Comparison of ENCODE assay signal across 14 cellular contexts in the genomic region with DNA sequence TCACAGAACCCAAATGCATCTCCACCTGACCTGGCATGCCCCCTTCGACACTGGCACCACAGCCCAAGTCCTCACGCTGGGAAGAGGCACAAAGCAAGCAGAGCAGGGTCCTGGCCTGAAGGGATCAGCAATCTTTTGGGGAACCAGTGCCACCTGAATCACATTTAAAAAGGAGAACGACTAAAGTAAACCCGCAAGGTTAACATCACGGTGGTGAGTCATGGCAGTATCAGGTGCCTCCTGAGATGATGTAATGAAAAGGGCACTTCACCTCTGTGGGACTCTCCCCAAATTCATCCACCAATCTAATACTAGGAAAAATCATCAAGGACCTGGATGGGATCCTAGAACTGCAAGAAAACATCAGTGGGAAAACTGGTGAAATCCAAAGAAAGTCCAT. TPM values are rescaled to one million over a fixed set of nuclear protein-coding genes. Genes with fewer than 3 reads are reported as not detected.
A peak's percentile ranks its signal among the peaks of the same experiment; 100 is the strongest.
DNase-seq lines count a peak whose midpoint lies in the region; ATAC-seq, FAIRE-seq and TF ChIP-seq lines count a peak whose summit lies in the region.
"Had no signal": no experiment of that assay in that cellular context is flagged by ENCODE, and none has a peak within 500 bp of the region (broad histone marks: within the 10 kb centered on the region; RNA-seq: fewer than 3 reads in every experiment).

No MANE protein-coding gene starts in this region.

- no peak for ATAC-seq in K562
- no peak for ATAC-seq in GM21381 (IDR thresholded peaks at IDR 0.05; ENCODE audit: unreplicated experiment)
- ATAC-seq: left lobe of liver had no signal

- peak; percentile 10 for DNase-seq in stimulated activated CD4-positive, alpha-beta T cell treated with anti-CD3 and anti-CD28 coated beads, Interleukin-4, amount 100 ng/mL, for 24 hours
- no peak for DNase-seq in stimulated activated CD4-positive, alpha-beta T cell treated with anti-CD3 and anti-CD28 coated beads, Interleukin-15, amount 100 ng/mL, for 24 hours
- DNase-seq in K562 (ENCODE audit: extremely low read depth in 1 of 4, low spot score in 3 of 4) (no peak), mesendoderm (peak; percentile 47), urothelium cell line (ENCODE audit: low spot score) (peak; percentile 59), foreskin melanocyte (no peak), NCI-H146 (lab: John Stamatoyannopoulos, UW) (no peak)
- DNase-seq: activated effector memory CD4-positive, alpha-beta T cell treated with Interleukin-2 at 50 U/mL for 16 hours; stimulated activated CD4-positive, alpha-beta T cell treated with anti-CD3 and anti-CD28 coated beads, Interleukin-12 subunit alpha, Interleukin-12 subunit beta, amount 100 ng/mL, for 4 hours; SW 1271 had no signal

- 54% methylated on average over 5 of the region's 5 CpGs for WGBS in K562 (ENCODE audit: insufficient coverage, low coverage, missing lambda C conversion rate)
- no CpG with 5 or more reads among the region's 5 CpGs for WGBS in mesendoderm (ENCODE audit: extremely low coverage, insufficient coverage, low lambda C conversion rate)

- TF ChIP-seq POLR2A in K562 (conservative IDR thresholded peaks at IDR 0.05), result no peak

- H3K9me1 ChIP-seq in K562 (ENCODE audit: control insufficient read depth, insufficient read depth, low read length), result no peaks in the 10 kb centered on the region

- H3K4me3 ChIP-seq in K562, result no peak overlapping the region
- H3K4me3 ChIP-seq in mesendoderm (ENCODE audit: low read length), result no peak overlapping the region
- H3K4me3 ChIP-seq: hepatocyte had no signal

- H4K8ac ChIP-seq in mesendoderm (ENCODE audit: low read depth, low read length), result no peak overlapping the region

- H2BK120ac ChIP-seq in mesendoderm (ENCODE audit: low read depth, low read length), result no peak overlapping the region

- intact Hi-C loops in K562 (cut with micrococcal nuclease), result loop anchor here (10.0 kb wide), 1 partner anchor 65 kb away; no protein-coding TSS in a partner anchor

- H3K4me1 ChIP-seq in K562 (replicated peaks in 1 of 2; ENCODE audit: control insufficient read depth in 2 of 2, insufficient read depth in 2 of 2, low read length in 2 of 2) (peaks cover 5 to 9% of the 10 kb centered on the region in 2 experiments), mesendoderm (ENCODE audit: control insufficient read depth, low read depth, low read length) (peaks cover 6% of the 10 kb centered on the region)

- TF ChIP-seq CTCF in K562 (IDR thresholded peaks at IDR 0.05 in 2 of 3, conservative IDR thresholded peaks at IDR 0.05 in 1 of 3; ENCODE audit: insufficient read depth in 2 of 3, low read depth in 1 of 3, low read length in 3 of 3), result no peak

- no peak overlapping the region for H3K56ac ChIP-seq in mesendoderm (ENCODE audit: low read length)

- H3K27me3 ChIP-seq in K562 (ENCODE audit: control insufficient read depth in 2 of 2, insufficient read depth in 2 of 2, low read length in 2 of 2), result no peaks in the 10 kb centered on the region
- no peaks in the 10 kb centered on the region for H3K27me3 ChIP-seq in mesendoderm (ENCODE audit: insufficient read depth, low read length, poor library complexity)
- H3K27me3 ChIP-seq: hepatocyte had no signal

- no peak overlapping the region for H3K4ac ChIP-seq in mesendoderm (ENCODE audit: low read depth, low read length)

- H3K9ac ChIP-seq in K562 (ENCODE audit: insufficient read depth in 1 of 2, low read depth in 2 of 2, low read length in 2 of 2), result no peak overlapping the region
- H3K9ac ChIP-seq in mesendoderm (ENCODE audit: low read length), result no peak overlapping the region

- no peak overlapping the region for H2AK5ac ChIP-seq in mesendoderm (ENCODE audit: low read length)

- TF ChIP-seq RAD21 in K562 (CRISPR knock-in tag; conservative IDR thresholded peaks at IDR 0.05 in 1 of 2, IDR thresholded peaks at IDR 0.05 in 1 of 2), result no peak

- H3K18ac ChIP-seq in mesendoderm (ENCODE audit: low read length), result no peak overlapping the region

- FAIRE-seq in K562 (lab: Jason Lieb, UNC), result no peak
- no peak for FAIRE-seq in urothelium cell line (lab: Jason Lieb, UNC)
- FAIRE-seq: endometrium had no signal

- TF ChIP-seq EP300 in K562 (IDR thresholded peaks at IDR 0.05; ENCODE audit: low read length), result no peak

- in situ Hi-C loops in K562 (cut with MboI), result no loop called here

- no peak overlapping the region for H2BK15ac ChIP-seq in mesendoderm (replicated peaks; ENCODE audit: low read depth)

- CTCF ChIA-PET in K562 (lab: Yijun Ruan, JAX; ENCODE audit: low intra/inter-chr PET ratio), result no interaction called here

- POLR2A ChIA-PET in K562 (lab: Yijun Ruan, JAX), result interaction anchor here (0.6 kb wide), 1 partner anchor 246 kb away, joined by 3 read pairs; no protein-coding TSS in a partner anchor

- no TSS peak for BruUV-seq in K562 (replicated peaks; lab: Mats Ljungman, UMichigan)

- no peak overlapping the region for H3K23ac ChIP-seq in mesendoderm (ENCODE audit: low read length)

- H4K20me1 ChIP-seq in K562 (replicated peaks; ENCODE audit: control insufficient read depth, insufficient read depth, low read length), result peaks cover 6% of the 10 kb centered on the region; the same call in 1 of the 2 replicates

- no peak overlapping the region for H4K5ac ChIP-seq in mesendoderm (ENCODE audit: low read length)

- no peak overlapping the region for H2BK5ac ChIP-seq in mesendoderm (ENCODE audit: low read length)

- H3K27ac ChIP-seq in K562 (ENCODE audit: extremely low read depth, low read depth, low read length), result no peak overlapping the region
- no peak overlapping the region for H3K27ac ChIP-seq in mesendoderm (ENCODE audit: low read depth, low read length)
- H3K27ac ChIP-seq: hepatocyte had no signal

- no peaks in the 10 kb centered on the region for H3K9me3 ChIP-seq in K562 (replicated peaks; ENCODE audit: control insufficient read depth, insufficient read depth, low read depth, low read length)

- H3K79me1 ChIP-seq in mesendoderm (ENCODE audit: low read length), result peaks cover 33% of the 10 kb centered on the region

- no peak overlapping the region for H3K4me2 ChIP-seq in K562 (ENCODE audit: insufficient read depth, low read length)
- no peak overlapping the region for H3K4me2 ChIP-seq in mesendoderm (ENCODE audit: low read length)
- H3K4me2 ChIP-seq: hepatocyte had no signal

- H3K79me2 ChIP-seq in K562 (ENCODE audit: control insufficient read depth, insufficient read depth, low read length) (peaks cover 10% of the 10 kb centered on the region; the same call in 2 of the 3 replicates), mesendoderm (ENCODE audit: control insufficient read depth, insufficient read depth, low read length) (peaks cover 40% of the 10 kb centered on the region)

- H3K36me3 ChIP-seq in K562 (ENCODE audit: control insufficient read depth, insufficient read depth, low read length), result no peaks in the 10 kb centered on the region
- H3K36me3 ChIP-seq in mesendoderm (ENCODE audit: control insufficient read depth, insufficient read depth, low read length), result no peaks in the 10 kb centered on the region

- H2AFZ ChIP-seq in K562 (ENCODE audit: low read depth, low read length), result no peak overlapping the region
- H2AFZ ChIP-seq: hepatocyte had no signal

TF ChIP-seq in K562, 482 proteins besides CTCF, POLR2A, EP300 and RAD21:
- no peak for TF ChIP-seq CBFA2T2 (conservative IDR thresholded peaks at IDR 0.05)
- TF ChIP-seq, protein P1, sequence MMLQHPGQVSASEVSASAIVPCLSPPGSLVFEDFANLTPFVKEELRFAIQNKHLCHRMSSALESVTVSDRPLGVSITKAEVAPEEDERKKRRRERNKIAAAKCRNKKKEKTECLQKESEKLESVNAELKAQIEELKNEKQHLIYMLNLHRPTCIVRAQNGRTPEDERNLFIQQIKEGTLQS (IDR thresholded peaks at IDR 0.05), result peak; percentile 47
- TF ChIP-seq, protein P1 (CRISPR knock-in tag; conservative IDR thresholded peaks at IDR 0.05), result no peak
- 0 out of 2 replicates have a peak, but pooled peaks have one; percentile 4 for TF ChIP-seq JUND (IDR thresholded peaks at IDR 0.05; ENCODE audit: borderline replicate concordance, low read depth, low read length)
- TF ChIP-seq JUND (tag; IDR thresholded peaks at IDR 0.05; ENCODE audit: borderline replicate concordance, low read depth, low read length), result no peak
- TF ChIP-seq, protein P2, sequence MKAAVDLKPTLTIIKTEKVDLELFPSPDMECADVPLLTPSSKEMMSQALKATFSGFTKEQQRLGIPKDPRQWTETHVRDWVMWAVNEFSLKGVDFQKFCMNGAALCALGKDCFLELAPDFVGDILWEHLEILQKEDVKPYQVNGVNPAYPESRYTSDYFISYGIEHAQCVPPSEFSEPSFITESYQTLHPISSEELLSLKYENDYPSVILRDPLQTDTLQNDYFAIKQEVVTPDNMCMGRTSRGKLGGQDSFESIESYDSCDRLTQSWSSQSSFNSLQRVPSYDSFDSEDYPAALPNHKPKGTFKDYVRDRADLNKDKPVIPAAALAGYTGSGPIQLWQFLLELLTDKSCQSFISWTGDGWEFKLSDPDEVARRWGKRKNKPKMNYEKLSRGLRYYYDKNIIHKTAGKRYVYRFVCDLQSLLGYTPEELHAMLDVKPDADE (conservative IDR thresholded peaks at IDR 0.05; ENCODE audit: control insufficient read depth, low read depth, low read length), result no peak
TF ChIP-seq in K562: peak in this region for 2.

RNA-seq across cellular contexts. Expression of a gene that starts 44.9 kb away (rescaled TPM):
- 40.5 and 46.9 TPM in 2 replicates for total RNA-seq in K562 (2011; cell fraction: chromatin; rRNA removed; ENCODE audit: low replicate concordance)
- total RNA-seq in K562 (2011; cell fraction: nucleolus; rRNA removed), result 24.3 and 27.1 TPM in 2 replicates
- total RNA-seq in K562 (2011; cell fraction: nucleoplasm; rRNA removed), result 37.3 and 38.1 TPM in 2 replicates
- total RNA-seq in K562 (2014; rRNA removed), result 20.3 and 23.9 TPM in 2 replicates
- total RNA-seq in K562 (2014; rRNA removed; fragmentation: Illumina TruSeq; extraction: Trizol), result 18.4 and 19.2 TPM in 2 replicates
- total RNA-seq in K562 (2015; rRNA removed; fragmentation: Illumina TruSeq; extraction: Trizol), result 21.0 TPM in 2 replicates
- 39.1 and 45.1 TPM in 2 replicates for total RNA-seq in K562 (2021)
- 44.4 and 45.1 TPM in 2 replicates for polyA plus RNA-seq in K562 (2011; rRNA removed)
- 38.0 and 44.7 TPM in 2 replicates for polyA plus RNA-seq in K562 (2011; cell fraction: cytosol; rRNA removed)
- polyA plus RNA-seq in K562 (2011; cell fraction: nucleus; rRNA removed), result 53.1 and 58.4 TPM in 2 replicates
- polyA plus RNA-seq in K562 (2012), result 31.0 and 53.1 TPM in 2 replicates
- polyA plus RNA-seq in K562 (2014; fragmentation: Illumina TruSeq; extraction: Trizol), result 33.5 and 37.5 TPM in 2 replicates
- polyA plus RNA-seq in K562 (2014; fragmentation: Nextera tagmentation; extraction: Ambion mirVana), result under 1 TPM; 0.45 to 0.83 TPM
- 31.8 and 36.3 TPM in 2 replicates for polyA plus RNA-seq in K562 (2014; rRNA removed)
- 23.9 and 28.8 TPM in 2 replicates for polyA minus RNA-seq in K562 (2011; rRNA and poly(A)+ RNA removed)
- polyA minus RNA-seq in K562 (2011; cell fraction: cytosol; rRNA and poly(A)+ RNA removed), result 13.7 and 17.0 TPM in 2 replicates
- polyA minus RNA-seq in K562 (2011; cell fraction: nucleus; rRNA and poly(A)+ RNA removed), result 9.4 and 14.0 TPM in 2 replicates
- 48.6 TPM for polyA plus RNA-seq in mesendoderm (2013, experiment 1 of 2)
- polyA plus RNA-seq in mesendoderm (2013, experiment 2 of 2), result 48.6 TPM

Comparison
In these comparisons a context has a peak if more than half of its experiments do, and no peak if none do; other contexts are left out.
1. DNase-seq: peak in stimulated activated CD4-positive, alpha-beta T cell treated with anti-CD3 and anti-CD28 coated beads, Interleukin-4, amount 100 ng/mL, for 24 hours (single experiment), mesendoderm (single experiment) and urothelium cell line (single experiment); none in stimulated activated CD4-positive, alpha-beta T cell treated with anti-CD3 and anti-CD28 coated beads, Interleukin-15, amount 100 ng/mL, for 24 hours (single experiment), K562 (0 of 4), foreskin melanocyte (single experiment) and NCI-H146 (single experiment).